8 cellular contexts compared by ENCODE assay signal in genomic region chr1:1021010-1021845, GRCh38. TPM values are rescaled to one million over a fixed set of nuclear protein-coding genes. Genes with fewer than 3 reads are reported as not detected.
DNase-seq lines count a peak whose midpoint lies in the region; ATAC-seq and TF ChIP-seq lines count a peak whose summit lies in the region.

No MANE protein-coding gene starts in this region.

- peaks cover 23% of the 10 kb centered on the region for H3K27me3 Mint-ChIP-seq in GM23338 (ENCODE audit: insufficient read depth, low read depth, poor library complexity)

- H3K9me3 Mint-ChIP-seq in GM23338, result no peaks in the 10 kb centered on the region

- intact Hi-C loops in A673 (cut with micrococcal nuclease; ENCODE audit: unreplicated experiment), result loop anchor here (10.0 kb wide), 1 partner anchor 284 kb away; the partner anchor contains the start of genes ACAP3 and PUSL1

- peak; percentile 88 for DNase-seq in A673 (ENCODE audit: low spot score)
- peak; percentile 41 for DNase-seq in GM23338 (ENCODE audit: low spot score)
- peak; percentile 56 for DNase-seq in fibroblast of mammary gland (ENCODE audit: low read depth)
- peak; percentile 98 for DNase-seq in osteoblast (ENCODE audit: insufficient read length, low spot score, missing footprints)
- no peak for DNase-seq in SKM-1 treated with dmso at 0.1 percent for 144 hours (lab: John Stamatoyannopoulos, UW; ENCODE audit: unreplicated experiment)
- no peak for DNase-seq in stimulated activated CD4-positive, alpha-beta T cell treated with anti-CD3 and anti-CD28 coated beads, Interleukin-4, amount 100 ng/mL, for 1 hour

- H2AFZ ChIP-seq in GM23338, result no peak overlapping the region
- H2AFZ ChIP-seq in osteoblast (ENCODE audit: low read length), result no peak overlapping the region

- no peaks in the 10 kb centered on the region for H3K9me2 ChIP-seq in GM23338 (ENCODE audit: insufficient read depth)

- no peaks in the 10 kb centered on the region for H3K9me3 ChIP-seq in A673 (ENCODE audit: low read depth, low read length, poor library complexity, severe bottlenecking)
- no peaks in the 10 kb centered on the region for H3K9me3 ChIP-seq in osteoblast (ENCODE audit: low read depth, low read length)

- peak; percentile 3; the same call in 2 of the 3 replicates for ATAC-seq in GM23338
- peak; percentile 43 for ATAC-seq in SK-N-SH treated with all-trans-retinoic acid at 6 μM for 48 hours
- ATAC-seq in HG02970 (IDR thresholded peaks at IDR 0.05; ENCODE audit: low FRiP score, unreplicated experiment), result no peak

- H3K4me1 ChIP-seq in A673 (ENCODE audit: insufficient read depth, low read length, poor library complexity, severe bottlenecking), result peaks cover 56% of the 10 kb centered on the region
- peaks cover 44% of the 10 kb centered on the region for H3K4me1 ChIP-seq in GM23338 (ENCODE audit: insufficient read depth)
- H3K4me1 ChIP-seq in osteoblast (ENCODE audit: insufficient read depth, low read length), result peaks cover 3% of the 10 kb centered on the region

- H3K36me3 Mint-ChIP-seq in GM23338 (ENCODE audit: low read depth), result peaks cover 20% of the 10 kb centered on the region

- H3K27me3 ChIP-seq in A673 (replicated peaks; ENCODE audit: insufficient read depth, low read depth, low read length, poor library complexity) (no peaks in the 10 kb centered on the region), GM23338 (ENCODE audit: insufficient read depth) (peaks cover 2% of the 10 kb centered on the region; the same call in 1 of the 2 replicates), osteoblast (ENCODE audit: insufficient read depth, low read length) (no peaks in the 10 kb centered on the region)

- POLR2A ChIA-PET in A673 (lab: Charles Lee; ENCODE audit: low non-redundant PET), result no interaction called here

- no peaks in the 10 kb centered on the region for H3F3A ChIP-seq in GM23338 (replicated peaks; ENCODE audit: low read depth)

- H3K36me3 ChIP-seq in A673 (ENCODE audit: insufficient read depth, low read length, poor library complexity, severe bottlenecking) (no peaks in the 10 kb centered on the region), GM23338 (ENCODE audit: insufficient read depth) (no peaks in the 10 kb centered on the region), osteoblast (ENCODE audit: insufficient read depth, low read length) (no peaks in the 10 kb centered on the region)

- peaks cover 4% of the 10 kb centered on the region; the same call in 1 of the 2 replicates for H4K20me1 ChIP-seq in GM23338 (replicated peaks; ENCODE audit: insufficient read depth)
- peaks cover 4% of the 10 kb centered on the region for H4K20me1 ChIP-seq in osteoblast (ENCODE audit: insufficient read depth, low read length)

- H3K4me3 Mint-ChIP-seq in GM23338, result peak overlapping the region; percentile 67

- BruUV-seq in A673 (replicated peaks; lab: Mats Ljungman, UMichigan), result no TSS peak

- H3K79me2 ChIP-seq in GM23338 (replicated peaks; ENCODE audit: insufficient read depth), result 0 out of 2 replicates have a peak, but pooled peaks cover 5% of the 10 kb centered on the region
- H3K79me2 ChIP-seq in osteoblast (ENCODE audit: insufficient read depth, low read length), result no peaks in the 10 kb centered on the region

- no peak overlapping the region for H3K27ac Mint-ChIP-seq in GM23338

- CTCF ChIA-PET in A673 (lab: Charles Lee), result no interaction called here

- peak overlapping the region; percentile 76 for H3K27ac ChIP-seq in A673 (ENCODE audit: low read depth, low read length, poor library complexity, severe bottlenecking)
- no peak overlapping the region for H3K27ac ChIP-seq in GM23338 (ENCODE audit: low read depth)
- H3K27ac ChIP-seq in osteoblast (ENCODE audit: low read depth, low read length), result no peak overlapping the region

- peaks cover 34% of the 10 kb centered on the region for H3K4me1 Mint-ChIP-seq in GM23338

- no peak for TF ChIP-seq CTCF in A673 (conservative IDR thresholded peaks at IDR 0.05; ENCODE audit: low read depth, low read length)
- no peak for TF ChIP-seq CTCF in GM23338 (conservative IDR thresholded peaks at IDR 0.05; ENCODE audit: low read depth in 2 of 2)
- no peak for TF ChIP-seq CTCF in fibroblast of mammary gland (conservative IDR thresholded peaks at IDR 0.05; ENCODE audit: control insufficient read depth, insufficient read depth, low read depth, low read length)
- TF ChIP-seq CTCF in osteoblast (IDR thresholded peaks at IDR 0.05; ENCODE audit: extremely low read depth, low read depth, low read length), result no peak

- peak overlapping the region; percentile 74 for H3K4me3 ChIP-seq in A673 (ENCODE audit: low read depth, low read length, poor library complexity, severe bottlenecking)
- peak overlapping the region; percentile 68 for H3K4me3 ChIP-seq in GM23338
- peak overlapping the region; percentile 19 for H3K4me3 ChIP-seq in fibroblast of mammary gland (ENCODE audit: control insufficient read depth, low read depth, low read length)
- H3K4me3 ChIP-seq in osteoblast (ENCODE audit: insufficient read depth, low read length), result peak overlapping the region; percentile 66

- H3K4me2 ChIP-seq in GM23338 (peak overlapping the region; percentile 94), osteoblast (ENCODE audit: insufficient read depth, low read length) (peak overlapping the region; percentile 61)

TF ChIP-seq in GM23338, 12 proteins besides CTCF, POLR2A, EP300 and RAD21 (continues in another document):
- no peak for TF ChIP-seq ETS1 (IDR thresholded peaks at IDR 0.05)

TF ChIP-seq in SK-N-SH treated with all-trans-retinoic acid at 6 μM for 48 hours, 23 proteins besides CTCF, POLR2A, EP300 and RAD21:
- TF ChIP-seq ZFP3 (CRISPR knock-in tag; IDR thresholded peaks at IDR 0.05), result no peak
- TF ChIP-seq TCF4 (CRISPR knock-in tag; IDR thresholded peaks at IDR 0.05; ENCODE audit: borderline replicate concordance), result no peak
- no peak for TF ChIP-seq TOX (CRISPR knock-in tag; IDR thresholded peaks at IDR 0.05; ENCODE audit: borderline replicate concordance)
TF ChIP-seq in SK-N-SH treated with all-trans-retinoic acid at 6 μM for 48 hours: peak in this region for 0.

RNA-seq across cellular contexts. Expression of gene AGRN, which starts 1.3 kb away (rescaled TPM):
- total RNA-seq in A673 (2021) (151 and 164 TPM in 2 replicates), osteoblast (14.7 and 30.0 TPM in 2 replicates)
- total RNA-seq in GM23338 (2014; rRNA removed; shearing (Covaris generic)), result 144 and 185 TPM in 2 replicates
- 12.3 and 13.2 TPM in 2 replicates for polyA plus RNA-seq in GM23338 (2016; fragmentation: Nextera tagmentation; extraction: Ambion mirVana)

RNA-seq across cellular contexts. Expression of gene ISG15, which starts 7.9 kb away (rescaled TPM):
- total RNA-seq in A673 (2021), result 45.3 and 55.6 TPM in 2 replicates
- total RNA-seq in GM23338 (2014; rRNA removed; shearing (Covaris generic)), result 52.9 and 65.3 TPM in 2 replicates
- polyA plus RNA-seq in GM23338 (2016; fragmentation: Nextera tagmentation; extraction: Ambion mirVana), result 101 and 113 TPM in 2 replicates
- 55.4 and 90.5 TPM in 2 replicates for total RNA-seq in osteoblast

RNA-seq across cellular contexts. Expression of gene HES4, which starts 21.3 kb away (rescaled TPM):
- total RNA-seq in A673 (2021), result 18.5 and 20.8 TPM in 2 replicates
- 2.3 and 4.8 TPM in 2 replicates for total RNA-seq in GM23338 (2014; rRNA removed; shearing (Covaris generic))
- 6.7 and 7.9 TPM in 2 replicates for polyA plus RNA-seq in GM23338 (2016; fragmentation: Nextera tagmentation; extraction: Ambion mirVana)
- 0.29 and 0.72 TPM in 2 replicates for total RNA-seq in osteoblast

RNA-seq across cellular contexts. Expression of gene PERM1, which starts 39.3 kb away (rescaled TPM):
- total RNA-seq in A673 (2021) (0.28 TPM in 1 of 2 replicates, not detected in the other), osteoblast (not detected in 2 replicates)
- not detected in 2 replicates for total RNA-seq in GM23338 (2014; rRNA removed; shearing (Covaris generic))
- 0.66 and 1.1 TPM in 2 replicates for polyA plus RNA-seq in GM23338 (2016; fragmentation: Nextera tagmentation; extraction: Ambion mirVana)

RNA-seq across cellular contexts. Expression of gene RNF223, which starts 52.9 kb away (rescaled TPM):
- total RNA-seq in A673 (2021), result not detected in 2 replicates
- total RNA-seq in GM23338 (2014; rRNA removed; shearing (Covaris generic)), result not detected in 2 replicates
- polyA plus RNA-seq in GM23338 (2016; fragmentation: Nextera tagmentation; extraction: Ambion mirVana), result not detected in 2 replicates
- not detected in 2 replicates for total RNA-seq in osteoblast

Comparison
In these comparisons a context has a peak if more than half of its experiments do, and no peak if none do; other contexts are left out.
1. DNase-seq: peak in A673 (single experiment), GM23338 (single experiment), fibroblast of mammary gland (single experiment) and osteoblast (single experiment); none in SKM-1 treated with dmso at 0.1 percent for 144 hours (single experiment) and stimulated activated CD4-positive, alpha-beta T cell treated with anti-CD3 and anti-CD28 coated beads, Interleukin-4, amount 100 ng/mL, for 1 hour (single experiment).
2. H3K4me3 ChIP-seq: peak in every context shown above with its lines; median percentile 74 in A673; 68 in GM23338; 66 in osteoblast; 19 in fibroblast of mammary gland.